Comparison of ENCODE assay signal across 8 cellular contexts in genomic region chr3:57164606-57165573, GRCh38. TPM values are rescaled to one million over a fixed set of nuclear protein-coding genes. Genes with fewer than 3 reads are reported as not detected.
DNase-seq lines count a peak whose midpoint lies in the region; ATAC-seq and TF ChIP-seq lines count a peak whose summit lies in the region.

Gene IL17RD, minus strand, starts transcription at chr3:57165353. Its CDS starts 67 bp downstream, at chr3:57165286.

- no peak for TF ChIP-seq CTCF in WI38 (IDR thresholded peaks at IDR 0.05; ENCODE audit: low read depth, low read length)
- TF ChIP-seq CTCF in coronary artery (IDR thresholded peaks at IDR 0.05): no peak

- H3K4me3 ChIP-seq in WI38 (ENCODE audit: low read depth, low read length) (peak within 1 kb of the TSS; percentile 60), coronary artery (peak within 1 kb of the TSS; percentile 98)

- peak within 1 kb of the TSS; percentile 17 to 24 for H3K27ac ChIP-seq in coronary artery

- ATAC-seq in GM21360 (IDR thresholded peaks at IDR 0.05; ENCODE audit: unreplicated experiment) (peak; percentile 50), left lobe of liver (peak; percentile 88), HG03378 (IDR thresholded peaks at IDR 0.05; ENCODE audit: unreplicated experiment) (no peak)

- DNase-seq in AML-193 (lab: John Stamatoyannopoulos, UW) (peak; percentile 25 to 30), NCI-H187 (lab: John Stamatoyannopoulos, UW) (peak; percentile 17 to 43), coronary artery (ENCODE audit: low spot score) (no peak), left lobe of liver (ENCODE audit: low spot score) (peak; percentile 67)
- DNase-seq in stimulated activated CD4-positive, alpha-beta T cell treated with anti-CD3 and anti-CD28 coated beads, Interleukin-1b, Interleukin-23, amount 100 ng/mL, for 48 hours: peak; percentile 57

RNA-seq across cellular contexts. Expression of gene IL17RD, which starts in this region (rescaled TPM):
- 0.13 TPM for total RNA-seq in left lobe of liver

Comparison
In these comparisons a context has a peak if more than half of its experiments do, and no peak if none do; other contexts are left out.
1. Peak in DNase-seq and ATAC-seq in left lobe of liver; RNA of the gene not detected or under 1 TPM.